Comparison of ENCODE assay signal across 9 cellular contexts in genomic region chr10:8499752-8500390, GRCh38.
"Had no signal": no experiment of that assay in that cellular context is flagged by ENCODE, and none has a peak within 500 bp of the region (broad histone marks: within the 10 kb centered on the region; RNA-seq: fewer than 3 reads in every experiment).

No MANE protein-coding gene starts in this region.

- H3K4me2 ChIP-seq: KMS-11 had no signal

- DNase-seq: GM23248, GOT3, H9, HCEC 1CT, HFFc6, IMR-90, KBM-7 had no signal

- H3K4me3 Mint-ChIP-seq: H9, HFFc6 had no signal

- H3K27ac Mint-ChIP-seq: HFFc6 had no signal

- H3K27ac ChIP-seq: GM23248, KMS-11 had no signal

- H3K4me3 ChIP-seq: GM23248 had no signal

- H2AFZ ChIP-seq: GM23248 had no signal

- FAIRE-seq: HTR-8/SVneo had no signal

- H3K9me3 Mint-ChIP-seq: H9 had no signal

- H3K9ac ChIP-seq: GM23248, KMS-11 had no signal
